Comparison of ENCODE assay signal across 8 cellular contexts in the genomic region with DNA sequence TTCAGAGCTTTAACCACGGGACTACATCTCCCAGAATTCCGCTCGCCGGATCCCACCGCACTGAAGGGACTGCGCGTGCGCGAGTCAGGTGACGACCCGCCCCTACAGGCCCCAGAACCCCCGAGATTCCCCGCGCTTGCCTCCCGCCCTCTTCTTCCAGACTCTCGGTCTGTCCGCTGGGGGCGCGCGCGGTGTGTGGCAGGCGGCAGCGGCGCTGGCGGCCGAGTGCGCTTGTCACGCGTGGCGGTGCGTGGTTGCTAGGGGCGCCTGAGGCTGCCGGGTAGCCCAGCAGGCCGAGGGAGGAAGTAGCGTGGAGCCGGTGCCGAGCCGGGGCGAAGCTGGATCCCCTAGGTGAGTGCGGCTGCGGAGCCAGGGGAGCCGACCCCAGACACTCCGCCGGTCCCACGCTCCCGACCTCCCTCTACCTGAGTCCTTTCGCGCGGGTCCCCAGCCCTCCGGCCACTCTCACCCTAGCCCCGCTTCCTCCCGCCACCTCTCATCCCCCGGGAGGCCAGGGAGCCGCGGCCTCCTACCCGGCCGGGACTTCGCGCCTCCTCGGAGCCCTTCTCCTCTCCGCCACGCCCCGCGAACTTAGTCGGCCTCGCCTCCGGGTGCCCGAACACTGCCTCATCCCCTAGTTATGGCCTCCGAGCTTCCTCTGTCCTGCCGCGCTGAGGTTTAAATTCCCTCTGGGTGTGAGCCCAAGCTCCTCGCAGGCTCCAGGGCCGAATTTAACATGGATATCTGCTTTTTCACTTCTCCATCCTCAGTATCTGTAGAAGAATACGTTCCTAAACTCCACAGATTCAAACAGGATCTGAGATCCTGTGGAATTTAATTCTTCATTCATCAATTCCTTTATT.
A peak's percentile ranks its signal among the peaks of the same experiment; 100 is the strongest.
DNase-seq lines count a peak whose midpoint lies in the region; ATAC-seq and TF ChIP-seq lines count a peak whose summit lies in the region.

A gene with protein sequence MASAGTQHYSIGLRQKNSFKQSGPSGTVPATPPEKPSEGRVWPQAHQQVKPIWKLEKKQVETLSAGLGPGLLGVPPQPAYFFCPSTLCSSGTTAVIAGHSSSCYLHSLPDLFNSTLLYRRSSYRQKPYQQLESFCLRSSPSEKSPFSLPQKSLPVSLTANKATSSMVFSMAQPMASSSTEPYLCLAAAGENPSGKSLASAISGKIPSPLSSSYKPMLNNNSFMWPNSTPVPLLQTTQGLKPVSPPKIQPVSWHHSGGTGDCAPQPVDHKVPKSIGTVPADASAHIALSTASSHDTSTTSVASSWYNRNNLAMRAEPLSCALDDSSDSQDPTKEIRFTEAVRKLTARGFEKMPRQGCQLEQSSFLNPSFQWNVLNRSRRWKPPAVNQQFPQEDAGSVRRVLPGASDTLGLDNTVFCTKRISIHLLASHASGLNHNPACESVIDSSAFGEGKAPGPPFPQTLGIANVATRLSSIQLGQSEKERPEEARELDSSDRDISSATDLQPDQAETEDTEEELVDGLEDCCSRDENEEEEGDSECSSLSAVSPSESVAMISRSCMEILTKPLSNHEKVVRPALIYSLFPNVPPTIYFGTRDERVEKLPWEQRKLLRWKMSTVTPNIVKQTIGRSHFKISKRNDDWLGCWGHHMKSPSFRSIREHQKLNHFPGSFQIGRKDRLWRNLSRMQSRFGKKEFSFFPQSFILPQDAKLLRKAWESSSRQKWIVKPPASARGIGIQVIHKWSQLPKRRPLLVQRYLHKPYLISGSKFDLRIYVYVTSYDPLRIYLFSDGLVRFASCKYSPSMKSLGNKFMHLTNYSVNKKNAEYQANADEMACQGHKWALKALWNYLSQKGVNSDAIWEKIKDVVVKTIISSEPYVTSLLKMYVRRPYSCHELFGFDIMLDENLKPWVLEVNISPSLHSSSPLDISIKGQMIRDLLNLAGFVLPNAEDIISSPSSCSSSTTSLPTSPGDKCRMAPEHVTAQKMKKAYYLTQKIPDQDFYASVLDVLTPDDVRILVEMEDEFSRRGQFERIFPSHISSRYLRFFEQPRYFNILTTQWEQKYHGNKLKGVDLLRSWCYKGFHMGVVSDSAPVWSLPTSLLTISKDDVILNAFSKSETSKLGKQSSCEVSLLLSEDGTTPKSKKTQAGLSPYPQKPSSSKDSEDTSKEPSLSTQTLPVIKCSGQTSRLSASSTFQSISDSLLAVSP (plus strand): TSS at position 149 of the 863 bp plus-strand sequence. CDS start 26,842 bp downstream, outside the sequence.

- DNase-seq in AG10803 (ENCODE audit: low read depth) (peak; percentile 95), NCI-H345 treated with DMSO at 0.1 percent for 48 hours (lab: John Stamatoyannopoulos, UW; ENCODE audit: unreplicated experiment) (peak; percentile 91), iris pigment epithelial cell (ENCODE audit: low read depth) (peak; percentile 95)
- peak; percentile 97 to 99 (median 98) for DNase-seq in activated CD4-positive, CD25-positive, alpha-beta regulatory T cell (lab: John Stamatoyannopoulos, UW)
- DNase-seq in central memory CD4-positive, alpha-beta T cell = peak; percentile 99
- peak; percentile 98 for DNase-seq in stimulated activated CD4-positive, alpha-beta T cell treated with anti-CD3 and anti-CD28 coated beads, Interleukin-12 subunit alpha, Interleukin-12 subunit beta, amount 100 ng/mL, for 4 hours

- H3K4me3 ChIP-seq in AG10803 (ENCODE audit: low read length) = peak within 1 kb of the TSS; percentile 90

- ATAC-seq in GM19025 (IDR thresholded peaks at IDR 0.05; ENCODE audit: low read depth, unreplicated experiment) (peak; percentile 86), HG03342 (IDR thresholded peaks at IDR 0.05; ENCODE audit: unreplicated experiment) (peak; percentile 84)

- peak; percentile 57 for TF ChIP-seq CTCF in AG10803 (conservative IDR thresholded peaks at IDR 0.05; ENCODE audit: low read length)

Comparison
In these comparisons a context has a peak if more than half of its experiments do, and no peak if none do; other contexts are left out.
1. Peak in every context shown above with its lines: DNase-seq, ATAC-seq and H3K4me3 ChIP-seq.